Comparison of ENCODE assay signal across 10 cellular contexts in genomic region chr2:17813015-17813741, GRCh38. TPM values are rescaled to one million over a fixed set of nuclear protein-coding genes. Genes with fewer than 3 reads are reported as not detected.
DNase-seq lines count a peak whose midpoint lies in the region; ATAC-seq and TF ChIP-seq lines count a peak whose summit lies in the region.
"Had no signal": no experiment of that assay in that cellular context is flagged by ENCODE, and none has a peak within 500 bp of the region (broad histone marks: within the 10 kb centered on the region; RNA-seq: fewer than 3 reads in every experiment).

No MANE protein-coding gene starts in this region.

- TF ChIP-seq CTCF in RWPE1 (conservative IDR thresholded peaks at IDR 0.05; ENCODE audit: low read depth), result no peak

- peak overlapping the region; percentile 1 for H3K4me3 ChIP-seq in rectal smooth muscle tissue (ENCODE audit: low read length)
- H3K4me3 ChIP-seq: K562 had no signal

- H3K27ac ChIP-seq in RWPE1, result peak overlapping the region; percentile 94
- peak overlapping the region; percentile 21 for H3K27ac ChIP-seq in rectal smooth muscle tissue (ENCODE audit: low read depth, low read length)

- no peaks in the 10 kb centered on the region for H3K4me1 ChIP-seq in rectal smooth muscle tissue (ENCODE audit: control insufficient read depth, insufficient read depth, low read length)

- no peaks in the 10 kb centered on the region for H3K4me1 Mint-ChIP-seq in activated T-cell treated with anti-CD3 and anti-CD28 coated beads, Interleukin-2, amount 50 U/mL, for 4 hours (ENCODE audit: low read depth)

- POLR2A ChIA-PET in RWPE1 (lab: Yijun Ruan, JAX; ENCODE audit: low non-redundant PET), result no interaction called here

- no peak overlapping the region for H3K9ac ChIP-seq in rectal smooth muscle tissue (ENCODE audit: low read length)

- ATAC-seq in GM18861 (IDR thresholded peaks at IDR 0.05; ENCODE audit: unreplicated experiment) (peak; percentile 33), HG02885 (IDR thresholded peaks at IDR 0.05; ENCODE audit: poor library complexity, unreplicated experiment) (peak; percentile 41)
- ATAC-seq in activated T-cell treated with anti-CD3 and anti-CD28 coated beads, Interleukin-2, amount 50 U/mL, for 4 hours, result no peak
- ATAC-seq: K562 had no signal

- no peaks in the 10 kb centered on the region for H3K36me3 ChIP-seq in rectal smooth muscle tissue (ENCODE audit: control insufficient read depth, insufficient read depth, low read length)

- H3K9me3 Mint-ChIP-seq in activated T-cell treated with anti-CD3 and anti-CD28 coated beads, Interleukin-2, amount 50 U/mL, for 4 hours, result no peaks in the 10 kb centered on the region

- H3K36me3 Mint-ChIP-seq in activated T-cell treated with anti-CD3 and anti-CD28 coated beads, Interleukin-2, amount 50 U/mL, for 4 hours (ENCODE audit: insufficient read depth), result no peaks in the 10 kb centered on the region

- no peaks in the 10 kb centered on the region for H3K27me3 ChIP-seq in rectal smooth muscle tissue (ENCODE audit: control insufficient read depth, insufficient read depth, low read length)

- H3K4me3 Mint-ChIP-seq in activated T-cell treated with anti-CD3 and anti-CD28 coated beads, Interleukin-2, amount 50 U/mL, for 4 hours, result no peak overlapping the region

- DNase-seq in RWPE1 (ENCODE audit: low spot score) (peak; percentile 70), mucosa of gallbladder (ENCODE audit: low spot score) (no peak), activated gamma-delta T cell (lab: John Stamatoyannopoulos, UW) (no peak)
- DNase-seq in activated T-cell treated with anti-CD3 and anti-CD28 coated beads, Interleukin-2, amount 50 U/mL, for 4 hours, result no peak
- DNase-seq in central memory CD4-positive, alpha-beta T cell, result no peak

- peaks cover 9% of the 10 kb centered on the region for H3K27me3 Mint-ChIP-seq in activated T-cell treated with anti-CD3 and anti-CD28 coated beads, Interleukin-2, amount 50 U/mL, for 4 hours (ENCODE audit: low read depth)

- CTCF ChIA-PET in RWPE1 (lab: Yijun Ruan, JAX), result interaction anchor here (0.6 to 1.6 kb wide), 2 partner anchors 18 to 25 kb away, joined by 3 to 8 read pairs; no protein-coding TSS in a partner anchor

RNA-seq across cellular contexts. Expression of gene MSGN1, which starts 3.1 kb away (rescaled TPM):
- total RNA-seq in activated T-cell treated with anti-CD3 and anti-CD28 coated beads, Interleukin-2, amount 50 U/mL, for 4 hours, result not detected
- not detected for total RNA-seq in mucosa of gallbladder
- total RNA-seq: endothelial cell of umbilical vein, K562 had no signal

RNA-seq across cellular contexts. Expression of gene GEN1, which starts 59.2 kb away (rescaled TPM):
- total RNA-seq in activated T-cell treated with anti-CD3 and anti-CD28 coated beads, Interleukin-2, amount 50 U/mL, for 4 hours, result 10 to 100 TPM; 14.1 to 24.2 (median 21.6) TPM
- 8.6 TPM for total RNA-seq in mucosa of gallbladder

RNA-seq across cellular contexts. Expression of gene SMC6, which starts 59.6 kb away (rescaled TPM):
- total RNA-seq in activated T-cell treated with anti-CD3 and anti-CD28 coated beads, Interleukin-2, amount 50 U/mL, for 4 hours, result 10 to 100 TPM; 18.2 to 20.7 (median 18.2) TPM
- 13.9 TPM for total RNA-seq in mucosa of gallbladder

Comparison
In these comparisons a context has a peak if more than half of its experiments do, and no peak if none do; other contexts are left out.
1. ATAC-seq: peak in GM18861 (single experiment) and HG02885 (single experiment); none in activated T-cell treated with anti-CD3 and anti-CD28 coated beads, Interleukin-2, amount 50 U/mL, for 4 hours (0 of 2).